ENCODE assay signal across 1 cellular context in the genomic region with DNA sequence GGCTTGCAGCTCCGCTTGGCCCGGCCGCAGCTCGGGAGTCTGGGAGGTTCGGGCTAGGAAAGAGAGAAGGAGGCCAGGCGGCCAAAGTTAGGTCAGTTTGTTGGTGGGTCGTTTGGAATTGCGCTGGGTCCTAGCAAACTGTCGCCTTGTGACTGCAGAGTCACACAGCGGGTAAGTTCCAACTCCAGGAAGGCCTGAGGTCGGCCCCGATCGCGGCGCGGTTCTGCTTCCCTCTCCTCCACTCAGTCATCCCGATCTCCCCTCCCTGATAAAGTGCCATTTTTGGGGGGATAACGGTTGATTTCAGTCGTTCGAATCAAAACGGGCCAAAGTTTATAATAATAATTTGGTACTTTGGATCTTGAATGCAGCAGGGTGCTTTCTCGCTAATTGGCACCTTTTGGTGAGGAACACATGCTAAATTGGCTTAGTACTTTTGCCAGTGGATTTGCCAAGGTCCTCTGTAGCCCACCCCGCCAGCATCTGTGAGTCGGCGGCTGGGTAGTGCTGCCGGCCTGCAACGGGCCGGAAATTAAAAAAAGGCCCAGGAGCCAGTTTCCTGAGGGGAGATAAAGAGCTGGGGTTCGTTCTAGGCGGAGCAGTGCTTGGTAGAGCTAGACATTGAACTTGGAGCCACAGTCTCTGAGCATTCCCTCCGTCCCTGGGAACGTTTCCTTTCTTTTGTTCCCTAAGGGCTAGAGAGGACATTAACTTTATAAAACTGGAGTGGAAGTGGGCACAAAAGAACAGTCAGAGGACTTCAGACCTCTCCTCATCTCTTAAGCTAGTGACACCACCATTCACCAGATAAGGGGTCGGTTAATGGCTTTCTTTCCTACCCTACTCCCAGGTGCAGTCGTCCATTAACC.
TF ChIP-seq lines count a peak whose summit lies in the region.

No MANE protein-coding gene starts in this region.

TF ChIP-seq in GM12878, 131 proteins besides CTCF, POLR2A, EP300 and RAD21:
- TF ChIP-seq JUNB (IDR thresholded peaks at IDR 0.05) (no peak), CBX3 (IDR thresholded peaks at IDR 0.05; ENCODE audit: borderline replicate concordance, low read depth) (no peak), GABPA (IDR thresholded peaks at IDR 0.05; ENCODE audit: low read depth) (0 out of 2 replicates have a peak, but pooled peaks have one; percentile 18), RAD51 (IDR thresholded peaks at IDR 0.05) (no peak), HDAC2 (IDR thresholded peaks at IDR 0.05) (no peak), FOS (IDR thresholded peaks at IDR 0.05; ENCODE audit: borderline replicate concordance, extremely low read depth, insufficient read length) (no peak), ETV6 (conservative IDR thresholded peaks at IDR 0.05 in 1 of 2, IDR thresholded peaks at IDR 0.05 in 1 of 2; ENCODE audit: borderline replicate concordance in 1 of 2, low read depth in 1 of 2) (no peak), TCF3 (IDR thresholded peaks at IDR 0.05; ENCODE audit: borderline replicate concordance, insufficient read depth, low read depth, low read length) (no peak), MEF2B (IDR thresholded peaks at IDR 0.05; ENCODE audit: partially characterized antibody, poor library complexity, severe bottlenecking) (no peak), MEF2A (IDR thresholded peaks at IDR 0.05; ENCODE audit: insufficient read depth, low read depth, low read length) (no peak), BHLHE40 (IDR thresholded peaks at IDR 0.05; ENCODE audit: borderline replicate concordance in 1 of 2, low read depth in 2 of 2, low read length in 1 of 2) (no peak), TAF1 (IDR thresholded peaks at IDR 0.05; ENCODE audit: borderline replicate concordance, low read depth, low read length) (peak; percentile 47; the same call in 1 of the 2 replicates), LARP7 (IDR thresholded peaks at IDR 0.05) (no peak), MXI1 (IDR thresholded peaks at IDR 0.05; ENCODE audit: low read depth, low read length) (0 out of 2 replicates have a peak, but pooled peaks have one; percentile 17)
- TF ChIP-seq, protein P1, sequence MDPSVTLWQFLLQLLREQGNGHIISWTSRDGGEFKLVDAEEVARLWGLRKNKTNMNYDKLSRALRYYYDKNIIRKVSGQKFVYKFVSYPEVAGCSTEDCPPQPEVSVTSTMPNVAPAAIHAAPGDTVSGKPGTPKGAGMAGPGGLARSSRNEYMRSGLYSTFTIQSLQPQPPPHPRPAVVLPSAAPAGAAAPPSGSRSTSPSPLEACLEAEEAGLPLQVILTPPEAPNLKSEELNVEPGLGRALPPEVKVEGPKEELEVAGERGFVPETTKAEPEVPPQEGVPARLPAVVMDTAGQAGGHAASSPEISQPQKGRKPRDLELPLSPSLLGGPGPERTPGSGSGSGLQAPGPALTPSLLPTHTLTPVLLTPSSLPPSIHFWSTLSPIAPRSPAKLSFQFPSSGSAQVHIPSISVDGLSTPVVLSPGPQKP (IDR thresholded peaks at IDR 0.05; ENCODE audit: low read depth, low read length), result no peak
- TF ChIP-seq, protein P2, sequence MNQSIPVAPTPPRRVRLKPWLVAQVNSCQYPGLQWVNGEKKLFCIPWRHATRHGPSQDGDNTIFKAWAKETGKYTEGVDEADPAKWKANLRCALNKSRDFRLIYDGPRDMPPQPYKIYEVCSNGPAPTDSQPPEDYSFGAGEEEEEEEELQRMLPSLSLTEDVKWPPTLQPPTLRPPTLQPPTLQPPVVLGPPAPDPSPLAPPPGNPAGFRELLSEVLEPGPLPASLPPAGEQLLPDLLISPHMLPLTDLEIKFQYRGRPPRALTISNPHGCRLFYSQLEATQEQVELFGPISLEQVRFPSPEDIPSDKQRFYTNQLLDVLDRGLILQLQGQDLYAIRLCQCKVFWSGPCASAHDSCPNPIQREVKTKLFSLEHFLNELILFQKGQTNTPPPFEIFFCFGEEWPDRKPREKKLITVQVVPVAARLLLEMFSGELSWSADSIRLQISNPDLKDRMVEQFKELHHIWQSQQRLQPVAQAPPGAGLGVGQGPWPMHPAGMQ (IDR thresholded peaks at IDR 0.05; ENCODE audit: borderline replicate concordance), result no peak
- TF ChIP-seq, protein P3, sequence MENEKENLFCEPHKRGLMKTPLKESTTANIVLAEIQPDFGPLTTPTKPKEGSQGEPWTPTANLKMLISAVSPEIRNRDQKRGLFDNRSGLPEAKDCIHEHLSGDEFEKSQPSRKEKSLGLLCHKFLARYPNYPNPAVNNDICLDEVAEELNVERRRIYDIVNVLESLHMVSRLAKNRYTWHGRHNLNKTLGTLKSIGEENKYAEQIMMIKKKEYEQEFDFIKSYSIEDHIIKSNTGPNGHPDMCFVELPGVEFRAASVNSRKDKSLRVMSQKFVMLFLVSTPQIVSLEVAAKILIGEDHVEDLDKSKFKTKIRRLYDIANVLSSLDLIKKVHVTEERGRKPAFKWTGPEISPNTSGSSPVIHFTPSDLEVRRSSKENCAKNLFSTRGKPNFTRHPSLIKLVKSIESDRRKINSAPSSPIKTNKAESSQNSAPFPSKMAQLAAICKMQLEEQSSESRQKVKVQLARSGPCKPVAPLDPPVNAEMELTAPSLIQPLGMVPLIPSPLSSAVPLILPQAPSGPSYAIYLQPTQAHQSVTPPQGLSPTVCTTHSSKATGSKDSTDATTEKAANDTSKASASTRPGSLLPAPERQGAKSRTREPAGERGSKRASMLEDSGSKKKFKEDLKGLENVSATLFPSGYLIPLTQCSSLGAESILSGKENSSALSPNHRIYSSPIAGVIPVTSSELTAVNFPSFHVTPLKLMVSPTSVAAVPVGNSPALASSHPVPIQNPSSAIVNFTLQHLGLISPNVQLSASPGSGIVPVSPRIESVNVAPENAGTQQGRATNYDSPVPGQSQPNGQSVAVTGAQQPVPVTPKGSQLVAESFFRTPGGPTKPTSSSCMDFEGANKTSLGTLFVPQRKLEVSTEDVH (IDR thresholded peaks at IDR 0.05; ENCODE audit: low read depth, partially characterized antibody), result no peak
- TF ChIP-seq, protein P4, sequence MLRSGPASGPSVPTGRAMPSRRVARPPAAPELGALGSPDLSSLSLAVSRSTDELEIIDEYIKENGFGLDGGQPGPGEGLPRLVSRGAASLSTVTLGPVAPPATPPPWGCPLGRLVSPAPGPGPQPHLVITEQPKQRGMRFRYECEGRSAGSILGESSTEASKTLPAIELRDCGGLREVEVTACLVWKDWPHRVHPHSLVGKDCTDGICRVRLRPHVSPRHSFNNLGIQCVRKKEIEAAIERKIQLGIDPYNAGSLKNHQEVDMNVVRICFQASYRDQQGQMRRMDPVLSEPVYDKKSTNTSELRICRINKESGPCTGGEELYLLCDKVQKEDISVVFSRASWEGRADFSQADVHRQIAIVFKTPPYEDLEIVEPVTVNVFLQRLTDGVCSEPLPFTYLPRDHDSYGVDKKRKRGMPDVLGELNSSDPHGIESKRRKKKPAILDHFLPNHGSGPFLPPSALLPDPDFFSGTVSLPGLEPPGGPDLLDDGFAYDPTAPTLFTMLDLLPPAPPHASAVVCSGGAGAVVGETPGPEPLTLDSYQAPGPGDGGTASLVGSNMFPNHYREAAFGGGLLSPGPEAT (IDR thresholded peaks at IDR 0.05; ENCODE audit: low read depth), result no peak
- TF ChIP-seq, protein P5, sequence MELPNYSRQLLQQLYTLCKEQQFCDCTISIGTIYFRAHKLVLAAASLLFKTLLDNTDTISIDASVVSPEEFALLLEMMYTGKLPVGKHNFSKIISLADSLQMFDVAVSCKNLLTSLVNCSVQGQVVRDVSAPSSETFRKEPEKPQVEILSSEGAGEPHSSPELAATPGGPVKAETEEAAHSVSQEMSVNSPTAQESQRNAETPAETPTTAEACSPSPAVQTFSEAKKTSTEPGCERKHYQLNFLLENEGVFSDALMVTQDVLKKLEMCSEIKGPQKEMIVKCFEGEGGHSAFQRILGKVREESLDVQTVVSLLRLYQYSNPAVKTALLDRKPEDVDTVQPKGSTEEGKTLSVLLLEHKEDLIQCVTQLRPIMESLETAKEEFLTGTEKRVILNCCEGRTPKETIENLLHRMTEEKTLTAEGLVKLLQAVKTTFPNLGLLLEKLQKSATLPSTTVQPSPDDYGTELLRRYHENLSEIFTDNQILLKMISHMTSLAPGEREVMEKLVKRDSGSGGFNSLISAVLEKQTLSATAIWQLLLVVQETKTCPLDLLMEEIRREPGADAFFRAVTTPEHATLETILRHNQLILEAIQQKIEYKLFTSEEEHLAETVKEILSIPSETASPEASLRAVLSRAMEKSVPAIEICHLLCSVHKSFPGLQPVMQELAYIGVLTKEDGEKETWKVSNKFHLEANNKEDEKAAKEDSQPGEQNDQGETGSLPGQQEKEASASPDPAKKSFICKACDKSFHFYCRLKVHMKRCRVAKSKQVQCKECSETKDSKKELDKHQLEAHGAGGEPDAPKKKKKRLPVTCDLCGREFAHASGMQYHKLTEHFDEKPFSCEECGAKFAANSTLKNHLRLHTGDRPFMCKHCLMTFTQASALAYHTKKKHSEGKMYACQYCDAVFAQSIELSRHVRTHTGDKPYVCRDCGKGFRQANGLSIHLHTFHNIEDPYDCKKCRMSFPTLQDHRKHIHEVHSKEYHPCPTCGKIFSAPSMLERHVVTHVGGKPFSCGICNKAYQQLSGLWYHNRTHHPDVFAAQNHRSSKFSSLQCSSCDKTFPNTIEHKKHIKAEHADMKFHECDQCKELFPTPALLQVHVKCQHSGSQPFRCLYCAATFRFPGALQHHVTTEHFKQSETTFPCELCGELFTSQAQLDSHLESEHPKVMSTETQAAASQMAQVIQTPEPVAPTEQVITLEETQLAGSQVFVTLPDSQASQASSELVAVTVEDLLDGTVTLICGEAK (IDR thresholded peaks at IDR 0.05; ENCODE audit: borderline replicate concordance), result peak; percentile 47; the same call in 1 of the 2 replicates
TF ChIP-seq in GM12878: peak in this region for 4.
